ENCODE assay signal across 8 cellular contexts in genomic region chr10:124152781-124153600, GRCh38. TPM values are rescaled to one million over a fixed set of nuclear protein-coding genes. Genes with fewer than 3 reads are reported as not detected.
DNase-seq lines count a peak whose midpoint lies in the region; ATAC-seq and TF ChIP-seq lines count a peak whose summit lies in the region.

No MANE protein-coding gene starts in this region.

- no peaks in the 10 kb centered on the region for H3K36me3 Mint-ChIP-seq in natural killer cell

- H3K9me3 Mint-ChIP-seq in natural killer cell = no peaks in the 10 kb centered on the region

- peaks cover 0 to 7% of the 10 kb centered on the region in 2 donors for H3K27me3 Mint-ChIP-seq in natural killer cell (ENCODE audit: low read depth in 2 of 2)

- peak overlapping the region; percentile 41 to 49 for H3K27ac ChIP-seq in uterus

- H3K4me1 Mint-ChIP-seq in natural killer cell = peaks cover 0 to 6% of the 10 kb centered on the region in 2 donors

- H3K36me3 ChIP-seq in uterus = no peaks in the 10 kb centered on the region

- H3K9me3 ChIP-seq in uterus = no peaks in the 10 kb centered on the region

- DNase-seq in NCI-H187 treated with DMSO at 0.1 percent for 48 hours (lab: John Stamatoyannopoulos, UW) = peak; percentile 40
- DNase-seq in activated CD4-positive, alpha-beta T cell treated with anti-CD3 and anti-CD28 coated beads, Interleukin-2, amount 50 U/mL, for 1 hour = peak; percentile 15
- no peak for DNase-seq in natural killer cell
- peak in 1 of 2 donors; percentile 39 for DNase-seq in uterus
- DNase-seq in KG1 (lab: John Stamatoyannopoulos, UW) = no peak

- ATAC-seq in GM18511 (IDR thresholded peaks at IDR 0.05; ENCODE audit: unreplicated experiment) (peak; percentile 81), HG02852 (IDR thresholded peaks at IDR 0.05; ENCODE audit: unreplicated experiment) (peak; percentile 62), esophagus mucosa (peak; percentile 86), natural killer cell (peak; percentile 56 to 81 (median 74))

- no peak overlapping the region for H3K4me3 Mint-ChIP-seq in natural killer cell

- no peak for TF ChIP-seq POLR2A in uterus (IDR thresholded peaks at IDR 0.05)

- H3K4me3 ChIP-seq in uterus = no peak overlapping the region

- no peak overlapping the region for H3K27ac Mint-ChIP-seq in natural killer cell

- peaks cover 0 to 4% of the 10 kb centered on the region in 2 donors for H3K4me1 ChIP-seq in uterus

- intact Hi-C loops in natural killer cell (cut with micrococcal nuclease) = no loop called here
- intact Hi-C loops in uterus (cut with DNase I; ENCODE audit: low total_unique reads) = no loop called here

- TF ChIP-seq CTCF in natural killer cell (IDR thresholded peaks at IDR 0.05) (no peak), uterus (IDR thresholded peaks at IDR 0.05) (no peak)

- no peaks in the 10 kb centered on the region for H3K27me3 ChIP-seq in uterus

RNA-seq across cellular contexts. Expression of gene CHST15, which starts 59.6 kb away (rescaled TPM):
- total RNA-seq in esophagus mucosa (6.1 TPM), natural killer cell (10 to 100 TPM in 1 of 3 donors, 1 to 10 TPM in 2; 1.9 to 11.9 (median 8.7) TPM), uterus (10 to 100 TPM in 3 of 4 donors, 1 to 10 TPM in 1; 9.7 to 28.5 (median 17.8) TPM)

Comparison
In these comparisons a context has a peak if more than half of its experiments do, and no peak if none do; other contexts are left out.
1. DNase-seq: peak in NCI-H187 treated with DMSO at 0.1 percent for 48 hours (single experiment) and activated CD4-positive, alpha-beta T cell treated with anti-CD3 and anti-CD28 coated beads, Interleukin-2, amount 50 U/mL, for 1 hour (single experiment); none in natural killer cell (single experiment) and KG1 (single experiment).
2. Peak in every context shown above with its lines, with median percentiles within 50 percentile points of each other: ATAC-seq.